Comparison of ENCODE assay signal across 1 cellular context in genomic region chr6:116266803-116267202, GRCh38.
TF ChIP-seq lines count a peak whose summit lies in the region.

No MANE protein-coding gene starts in this region.

TF ChIP-seq in GM12878, 131 proteins besides CTCF, POLR2A, EP300 and RAD21 (continued from another document):
- TF ChIP-seq, protein P1, sequence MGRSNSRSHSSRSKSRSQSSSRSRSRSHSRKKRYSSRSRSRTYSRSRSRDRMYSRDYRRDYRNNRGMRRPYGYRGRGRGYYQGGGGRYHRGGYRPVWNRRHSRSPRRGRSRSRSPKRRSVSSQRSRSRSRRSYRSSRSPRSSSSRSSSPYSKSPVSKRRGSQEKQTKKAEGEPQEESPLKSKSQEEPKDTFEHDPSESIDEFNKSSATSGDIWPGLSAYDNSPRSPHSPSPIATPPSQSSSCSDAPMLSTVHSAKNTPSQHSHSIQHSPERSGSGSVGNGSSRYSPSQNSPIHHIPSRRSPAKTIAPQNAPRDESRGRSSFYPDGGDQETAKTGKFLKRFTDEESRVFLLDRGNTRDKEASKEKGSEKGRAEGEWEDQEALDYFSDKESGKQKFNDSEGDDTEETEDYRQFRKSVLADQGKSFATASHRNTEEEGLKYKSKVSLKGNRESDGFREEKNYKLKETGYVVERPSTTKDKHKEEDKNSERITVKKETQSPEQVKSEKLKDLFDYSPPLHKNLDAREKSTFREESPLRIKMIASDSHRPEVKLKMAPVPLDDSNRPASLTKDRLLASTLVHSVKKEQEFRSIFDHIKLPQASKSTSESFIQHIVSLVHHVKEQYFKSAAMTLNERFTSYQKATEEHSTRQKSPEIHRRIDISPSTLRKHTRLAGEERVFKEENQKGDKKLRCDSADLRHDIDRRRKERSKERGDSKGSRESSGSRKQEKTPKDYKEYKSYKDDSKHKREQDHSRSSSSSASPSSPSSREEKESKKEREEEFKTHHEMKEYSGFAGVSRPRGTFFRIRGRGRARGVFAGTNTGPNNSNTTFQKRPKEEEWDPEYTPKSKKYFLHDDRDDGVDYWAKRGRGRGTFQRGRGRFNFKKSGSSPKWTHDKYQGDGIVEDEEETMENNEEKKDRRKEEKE (IDR thresholded peaks at IDR 0.05): no peak
- TF ChIP-seq FOXM1 (IDR thresholded peaks at IDR 0.05; ENCODE audit: low read depth, low read length) (no peak), USF2 (IDR thresholded peaks at IDR 0.05; ENCODE audit: borderline replicate concordance, low read depth, low read length) (no peak), TCF7 (IDR thresholded peaks at IDR 0.05; ENCODE audit: borderline replicate concordance) (no peak), STAT1 (conservative IDR thresholded peaks at IDR 0.05) (no peak), TARDBP (IDR thresholded peaks at IDR 0.05; ENCODE audit: borderline replicate concordance) (no peak), SMAD5 (IDR thresholded peaks at IDR 0.05; ENCODE audit: low read depth) (no peak), TBL1XR1 (IDR thresholded peaks at IDR 0.05; ENCODE audit: low read depth, low read length) (no peak), E2F4 (IDR thresholded peaks at IDR 0.05; ENCODE audit: low read depth, low read length) (no peak), GATAD2B (conservative IDR thresholded peaks at IDR 0.05; ENCODE audit: low read depth) (no peak)
